In the genomic region with DNA sequence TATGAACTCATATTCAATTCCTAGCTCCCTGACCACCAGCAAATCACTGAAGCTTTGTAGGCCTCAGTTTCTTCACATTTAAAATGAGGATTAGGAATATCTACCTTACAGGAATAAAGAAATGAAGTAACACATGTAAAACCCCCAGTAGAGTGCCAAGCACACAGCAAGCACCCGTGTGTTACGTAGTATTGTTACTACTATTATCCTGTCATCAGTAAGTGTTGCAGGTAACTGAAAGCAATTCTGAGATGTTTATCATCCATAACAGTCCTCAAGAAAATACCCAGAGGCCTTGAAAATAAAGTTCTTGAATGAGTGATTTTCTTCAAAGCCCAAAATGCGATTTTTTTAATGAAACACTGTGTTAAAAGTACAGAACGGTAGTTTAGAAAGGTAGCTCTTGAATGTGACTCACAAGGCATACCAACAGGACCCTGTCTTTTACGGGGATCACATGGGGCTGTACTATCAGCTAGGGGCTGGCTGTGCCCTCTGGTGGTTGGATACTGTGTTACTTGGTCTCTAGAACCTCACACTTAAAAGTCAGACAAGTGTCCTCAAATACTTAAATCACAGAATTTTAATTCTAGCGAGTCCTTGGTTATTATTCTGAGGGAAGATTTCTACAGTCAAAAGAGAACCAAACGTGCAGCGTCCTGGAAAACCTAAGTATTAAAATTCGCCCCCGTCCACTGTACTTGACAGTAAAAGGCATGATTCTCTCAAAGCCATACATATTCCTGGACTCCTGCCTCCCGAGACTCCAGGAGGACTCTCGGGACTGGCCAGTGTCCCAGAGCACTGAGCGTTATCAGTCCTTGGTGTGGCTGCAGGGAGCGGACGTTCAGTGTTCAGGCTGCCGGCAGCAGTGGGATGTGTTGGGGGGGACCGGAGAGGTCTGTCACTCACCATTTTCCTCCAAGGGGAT, we compare ENCODE assay signal across 8 cellular contexts. TPM values are rescaled to one million over a fixed set of nuclear protein-coding genes. Genes with fewer than 3 reads are reported as not detected.
DNase-seq lines count a peak whose midpoint lies in the region; ATAC-seq and TF ChIP-seq lines count a peak whose summit lies in the region.

No MANE protein-coding gene starts in this region.

- peaks cover 54% of the 10 kb centered on the region for H3K79me2 ChIP-seq in DND-41 (ENCODE audit: insufficient read depth, low read length)

- intact Hi-C loops in tibial artery (cut with DNase I; ENCODE audit: low total_unique reads) = no loop called here

- peak overlapping the region; percentile 74 for H3K4me2 ChIP-seq in DND-41 (ENCODE audit: insufficient read depth, low read length)

- DNase-seq in DND-41 (peak; percentile 68), HuH-7 (ENCODE audit: low spot score) (peak; percentile 70), RPMI7951 (ENCODE audit: low read depth) (peak; percentile 72), foreskin melanocyte (peak; percentile 71), nucleus accumbens (lab: John Stamatoyannopoulos, UW) (peak in 44 of 56 donors; percentile 4 to 81 (median 34)), tibial artery (peak in 1 of 2 donors; percentile 62)
- peak; percentile 65 for DNase-seq in activated gamma-delta T cell treated with anti-CD3 and anti-CD28 coated beads, Interleukin-2, amount 50 U/mL, for 16 hours (ENCODE audit: low read depth)

- H2AFZ ChIP-seq in DND-41 (ENCODE audit: low read depth, low read length) = peak overlapping the region; percentile 93

- H3K9me3 ChIP-seq in DND-41 (ENCODE audit: insufficient read depth, low read length, severe bottlenecking) (no peaks in the 10 kb centered on the region), tibial artery (no peaks in the 10 kb centered on the region)

- H3K27me3 ChIP-seq in DND-41 (ENCODE audit: insufficient read depth, low read length, poor library complexity) (no peaks in the 10 kb centered on the region), tibial artery (no peaks in the 10 kb centered on the region)

- peak overlapping the region; percentile 88 for H3K27ac ChIP-seq in DND-41 (ENCODE audit: low read length)
- H3K27ac ChIP-seq in tibial artery = peak overlapping the region; percentile 89 to 92

- peaks cover 9% of the 10 kb centered on the region; the same call in 1 of the 2 replicates for H4K20me1 ChIP-seq in DND-41 (ENCODE audit: insufficient read depth, low read length)

- H3K4me1 ChIP-seq in DND-41 (ENCODE audit: insufficient read depth, low read length) (peaks cover 32% of the 10 kb centered on the region), tibial artery (peaks cover 0 to 26% (median 17%) of the 10 kb centered on the region in 4 donors)

- TF ChIP-seq CTCF in DND-41 (IDR thresholded peaks at IDR 0.05; ENCODE audit: borderline replicate concordance, extremely low read depth, low read length, poor library complexity, severe bottlenecking) = peak; percentile 78
- peak; percentile 38 to 43 for TF ChIP-seq CTCF in tibial artery (IDR thresholded peaks at IDR 0.05)

- peak overlapping the region; percentile 91 for H3K9ac ChIP-seq in DND-41 (ENCODE audit: low read depth, low read length)

- H3K4me3 ChIP-seq in DND-41 (ENCODE audit: low read depth in 1 of 2, low read length in 2 of 2) (peak overlapping the region; percentile 98), tibial artery (peak overlapping the region; percentile 84 to 94)

- peak; percentile 80 for ATAC-seq in DND-41 (ENCODE audit: insufficient read depth, low read depth)
- ATAC-seq in GM21528 (IDR thresholded peaks at IDR 0.05; ENCODE audit: low FRiP score, unreplicated experiment) = peak; percentile 93

- H3K36me3 ChIP-seq in DND-41 (ENCODE audit: insufficient read depth, low read length) (peaks cover 18% of the 10 kb centered on the region), tibial artery (peaks cover 6 to 17% (median 10%) of the 10 kb centered on the region in 3 donors)

RNA-seq across cellular contexts. Expression of gene NDUFB6, which starts 0.7 kb away (rescaled TPM):
- total RNA-seq in RPMI7951 (2014; rRNA removed; shearing (Covaris generic)) = 180 and 184 TPM in 2 replicates

RNA-seq across cellular contexts. Expression of gene TOPORS, which starts 19.8 kb away (rescaled TPM):
- total RNA-seq in RPMI7951 (2014; rRNA removed; shearing (Covaris generic)) = 15.8 and 23.8 TPM in 2 replicates

RNA-seq across cellular contexts. Expression of gene SMIM27, which starts 20.1 kb away (rescaled TPM):
- 8.8 and 9.1 TPM in 2 replicates for total RNA-seq in RPMI7951 (2014; rRNA removed; shearing (Covaris generic))

RNA-seq across cellular contexts. Expression of gene RIGI, which starts 46.2 kb away (rescaled TPM):
- total RNA-seq in RPMI7951 (2014; rRNA removed; shearing (Covaris generic)) = 12.0 and 13.5 TPM in 2 replicates
